ENCODE assay signal across 11 cellular contexts in the genomic region with DNA sequence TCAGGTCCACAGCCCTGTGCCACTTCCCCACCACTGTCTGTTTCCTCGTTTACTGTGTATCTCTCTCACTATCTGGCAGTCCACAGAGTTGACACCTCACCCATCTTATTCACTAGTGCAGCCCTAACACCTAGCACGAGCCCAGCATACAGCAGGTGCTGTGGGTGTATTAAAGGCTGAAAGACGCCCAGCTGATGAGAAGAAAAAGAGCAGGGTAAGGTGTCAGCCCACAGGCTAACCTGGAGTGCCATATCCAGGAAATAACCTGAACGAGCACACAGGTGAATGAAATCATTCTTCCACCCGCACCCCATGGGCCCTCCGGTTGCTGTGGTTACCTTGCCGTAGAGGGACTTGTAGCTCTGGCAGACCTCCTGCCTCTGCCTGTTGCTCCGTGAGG. TPM values are rescaled to one million over a fixed set of nuclear protein-coding genes. Genes with fewer than 3 reads are reported as not detected.
DNase-seq lines count a peak whose midpoint lies in the region; ATAC-seq and TF ChIP-seq lines count a peak whose summit lies in the region.
"Had no signal": no experiment of that assay in that cellular context is flagged by ENCODE, and none has a peak within 500 bp of the region (broad histone marks: within the 10 kb centered on the region; RNA-seq: fewer than 3 reads in every experiment).

No MANE protein-coding gene starts in this region.

- H3K9me3 Mint-ChIP-seq in CD8-positive, alpha-beta T cell = no peaks in the 10 kb centered on the region
- H3K9me3 Mint-ChIP-seq in activated CD4-positive, alpha-beta memory T cell treated with anti-CD3 and anti-CD28 coated beads, Interleukin-2, amount 10 ng/mL, durations not matched to agents 7 days and 5 days = no peaks in the 10 kb centered on the region
- no peaks in the 10 kb centered on the region for H3K9me3 Mint-ChIP-seq in naive thymus-derived CD4-positive, alpha-beta T cell
- H3K9me3 Mint-ChIP-seq: activated T-cell treated with anti-CD3 and anti-CD28 coated beads, Interleukin-2, amount 50 U/mL, for 4 hours had no signal

- no peaks in the 10 kb centered on the region for H3K27me3 ChIP-seq in CD8-positive, alpha-beta T cell (ENCODE audit: insufficient read depth, low read length)
- no peaks in the 10 kb centered on the region for H3K27me3 ChIP-seq in naive thymus-derived CD4-positive, alpha-beta T cell (ENCODE audit: control insufficient read depth in 2 of 2, insufficient read depth in 2 of 2, low read length in 2 of 2)

- no peak for TF ChIP-seq CTCF in CD8-positive, alpha-beta T cell (IDR thresholded peaks at IDR 0.05)

- DNase-seq in CD8-positive, alpha-beta T cell = peak in 3 of 7 experiments; percentile 32 to 78 (median 44)
- DNase-seq in NCI-H146 treated with DMSO at 0.1 percent for 48 hours (lab: John Stamatoyannopoulos, UW; ENCODE audit: unreplicated experiment) (peak; percentile 77), NCI-H526 (lab: John Stamatoyannopoulos, UW) (no peak), SKM-1 treated with dmso at 0.1 percent for 144 hours (lab: John Stamatoyannopoulos, UW; ENCODE audit: unreplicated experiment) (no peak), NCI-H2227 (lab: John Stamatoyannopoulos, UW; ENCODE audit: unreplicated experiment) (no peak)
- no peak for DNase-seq in activated CD4-positive, alpha-beta memory T cell treated with anti-CD3 and anti-CD28 coated beads, Interleukin-2, amount 10 ng/mL, durations not matched to agents 7 days and 5 days
- peak in 2 of 9 donors; percentile 27 to 57 for DNase-seq in naive thymus-derived CD4-positive, alpha-beta T cell
- DNase-seq: activated T-cell treated with anti-CD3 and anti-CD28 coated beads, Interleukin-2, amount 50 U/mL, for 4 hours; NCI-H524 treated with DMSO at 0.1 percent for 48 hours; SIG-M5 had no signal

- peaks cover 79% of the 10 kb centered on the region for H3K4me1 Mint-ChIP-seq in CD8-positive, alpha-beta T cell (ENCODE audit: low read depth)
- H3K4me1 Mint-ChIP-seq in activated CD4-positive, alpha-beta memory T cell treated with anti-CD3 and anti-CD28 coated beads, Interleukin-2, amount 10 ng/mL, durations not matched to agents 7 days and 5 days = peaks cover 72% of the 10 kb centered on the region
- H3K4me1 Mint-ChIP-seq in naive thymus-derived CD4-positive, alpha-beta T cell = peaks cover 70 to 100% (median 92%) of the 10 kb centered on the region in 7 donors

- no peak overlapping the region for H3K4me3 ChIP-seq in CD8-positive, alpha-beta T cell (ENCODE audit: low read depth, low read length)
- H3K4me3 ChIP-seq in naive thymus-derived CD4-positive, alpha-beta T cell (ENCODE audit: low read length) = peak overlapping the region; percentile 17

- CTCF ChIA-PET in CD8-positive, alpha-beta T cell (lab: Charles Lee) = interaction anchor here (0.8 to 50.0 kb wide), 6 partner anchors 10 to 91 kb away, joined by 3 to 1723 read pairs (median 4); a partner anchor contains a TSS
- CTCF ChIA-PET in activated CD4-positive, alpha-beta memory T cell treated with anti-CD3 and anti-CD28 coated beads, Interleukin-2, amount 10 ng/mL, durations not matched to agents 7 days and 5 days (lab: Charles Lee) = interaction anchor here (2.1 kb wide), 1 partner anchor 10 kb away, joined by 6 read pairs; no protein-coding TSS in a partner anchor
- CTCF ChIA-PET in naive thymus-derived CD4-positive, alpha-beta T cell (lab: Charles Lee) = interaction anchor here (0.8 to 1.9 kb wide), 5 partner anchors 10 to 26 kb away, joined by 3 to 7 read pairs (median 4); no protein-coding TSS in a partner anchor

- ATAC-seq in CD8-positive, alpha-beta T cell = peak; percentile 79
- peak; percentile 79 for ATAC-seq in naive thymus-derived CD4-positive, alpha-beta T cell

- peak overlapping the region; percentile 13 for H3K4me3 Mint-ChIP-seq in CD8-positive, alpha-beta T cell
- no peak overlapping the region for H3K4me3 Mint-ChIP-seq in activated CD4-positive, alpha-beta memory T cell treated with anti-CD3 and anti-CD28 coated beads, Interleukin-2, amount 10 ng/mL, durations not matched to agents 7 days and 5 days
- peak overlapping the region in 9 of 10 donors; percentile 24 to 96 (median 68) for H3K4me3 Mint-ChIP-seq in naive thymus-derived CD4-positive, alpha-beta T cell
- H3K4me3 Mint-ChIP-seq: activated T-cell treated with anti-CD3 and anti-CD28 coated beads, Interleukin-2, amount 50 U/mL, for 4 hours had no signal

- H3K27ac Mint-ChIP-seq in CD8-positive, alpha-beta T cell = peak overlapping the region; percentile 88
- peak overlapping the region; percentile 31 for H3K27ac Mint-ChIP-seq in activated CD4-positive, alpha-beta memory T cell treated with anti-CD3 and anti-CD28 coated beads, Interleukin-2, amount 10 ng/mL, durations not matched to agents 7 days and 5 days
- H3K27ac Mint-ChIP-seq in naive thymus-derived CD4-positive, alpha-beta T cell = peak overlapping the region; percentile 36 to 99 (median 89)

- H3K4me1 ChIP-seq in CD8-positive, alpha-beta T cell (ENCODE audit: insufficient read depth, low read length) = peaks cover 74% of the 10 kb centered on the region
- H3K4me1 ChIP-seq in naive thymus-derived CD4-positive, alpha-beta T cell (ENCODE audit: control insufficient read depth in 2 of 2, insufficient read depth in 2 of 2, low read length in 2 of 2) = peaks cover 60 to 62% of the 10 kb centered on the region in 2 donors

- H3K36me3 ChIP-seq in CD8-positive, alpha-beta T cell (ENCODE audit: insufficient read depth, low read length) = peaks cover 56% of the 10 kb centered on the region
- H3K36me3 ChIP-seq in naive thymus-derived CD4-positive, alpha-beta T cell (ENCODE audit: control insufficient read depth in 2 of 3, insufficient read depth in 3 of 3, low read length in 3 of 3) = peaks cover 36 to 62% (median 43%) of the 10 kb centered on the region in 3 experiments

- intact Hi-C loops in CD8-positive, alpha-beta T cell (cut with DNase I, micrococcal nuclease) = loop anchor here in 1 of 2 experiments (1.0 kb wide), 1 partner anchor 11 kb away; no protein-coding TSS in a partner anchor
- intact Hi-C loops in naive thymus-derived CD4-positive, alpha-beta T cell (cut with micrococcal nuclease) = no loop called here

- POLR2A ChIA-PET in CD8-positive, alpha-beta T cell (lab: Charles Lee) = interaction anchor here (1.0 to 3.2 kb wide), 4 partner anchors 13 to 62 kb away, joined by 3 to 15 read pairs (median 3); no protein-coding TSS in a partner anchor
- POLR2A ChIA-PET in activated CD4-positive, alpha-beta memory T cell treated with anti-CD3 and anti-CD28 coated beads, Interleukin-2, amount 10 ng/mL, durations not matched to agents 7 days and 5 days (lab: Charles Lee) = interaction anchor here (1.0 to 1.7 kb wide), 4 partner anchors 8 to 57 kb away, joined by 3 to 7 read pairs (median 4); no protein-coding TSS in a partner anchor
- POLR2A ChIA-PET in naive thymus-derived CD4-positive, alpha-beta T cell (lab: Charles Lee) = interaction anchor here (31.2 to 33.3 kb wide), 2 partner anchors 3 to 16 kb away, joined by 760 read pairs; a partner anchor contains a TSS

- peaks cover 88% of the 10 kb centered on the region for H3K36me3 Mint-ChIP-seq in CD8-positive, alpha-beta T cell
- H3K36me3 Mint-ChIP-seq in activated CD4-positive, alpha-beta memory T cell treated with anti-CD3 and anti-CD28 coated beads, Interleukin-2, amount 10 ng/mL, durations not matched to agents 7 days and 5 days (ENCODE audit: low read depth) = peaks cover 86% of the 10 kb centered on the region
- H3K36me3 Mint-ChIP-seq in naive thymus-derived CD4-positive, alpha-beta T cell = peaks cover 30 to 69% (median 57%) of the 10 kb centered on the region in 5 donors

- H3K27ac ChIP-seq in CD8-positive, alpha-beta T cell (ENCODE audit: low read depth, low read length) = peak overlapping the region; percentile 22
- peak overlapping the region; percentile 68 for H3K27ac ChIP-seq in naive thymus-derived CD4-positive, alpha-beta T cell (ENCODE audit: low read depth, low read length)
- H3K27ac ChIP-seq: C4-2B had no signal

- H3K9me3 ChIP-seq in CD8-positive, alpha-beta T cell (ENCODE audit: low read length) = no peaks in the 10 kb centered on the region
- no peaks in the 10 kb centered on the region for H3K9me3 ChIP-seq in naive thymus-derived CD4-positive, alpha-beta T cell (ENCODE audit: control insufficient read depth in 2 of 3, low read length in 3 of 3)

- no peaks in the 10 kb centered on the region for H3K27me3 Mint-ChIP-seq in CD8-positive, alpha-beta T cell (ENCODE audit: low read depth)
- no peaks in the 10 kb centered on the region for H3K27me3 Mint-ChIP-seq in activated CD4-positive, alpha-beta memory T cell treated with anti-CD3 and anti-CD28 coated beads, Interleukin-2, amount 10 ng/mL, durations not matched to agents 7 days and 5 days
- H3K27me3 Mint-ChIP-seq in naive thymus-derived CD4-positive, alpha-beta T cell = no peaks in the 10 kb centered on the region

RNA-seq across cellular contexts. Expression of a gene that starts 18.6 kb away (rescaled TPM):
- total RNA-seq in CD8-positive, alpha-beta T cell = 10 to 100 TPM; 83.5 to 89.4 TPM
- total RNA-seq in activated CD4-positive, alpha-beta memory T cell treated with anti-CD3 and anti-CD28 coated beads, Interleukin-2, amount 10 ng/mL, durations not matched to agents 7 days and 5 days = 100 to 1,000 TPM; 603 to 606 TPM
- 100 to 1,000 TPM; 212 to 512 (median 272) TPM for total RNA-seq in naive thymus-derived CD4-positive, alpha-beta T cell
- polyA plus RNA-seq in naive thymus-derived CD4-positive, alpha-beta T cell = 100 to 1,000 TPM; 272 to 295 TPM

RNA-seq across cellular contexts. Expression of a gene that starts 58.2 kb away (rescaled TPM):
- 100 to 1,000 TPM; 133 to 134 TPM for total RNA-seq in CD8-positive, alpha-beta T cell
- total RNA-seq in activated CD4-positive, alpha-beta memory T cell treated with anti-CD3 and anti-CD28 coated beads, Interleukin-2, amount 10 ng/mL, durations not matched to agents 7 days and 5 days = 100 to 1,000 TPM; 188 to 201 TPM
- total RNA-seq in naive thymus-derived CD4-positive, alpha-beta T cell = 100 to 1,000 TPM; 124 to 234 (median 131) TPM
- polyA plus RNA-seq in naive thymus-derived CD4-positive, alpha-beta T cell = 10 to 100 TPM; 28.9 to 45.2 TPM

Comparison
In these comparisons a context has a peak if more than half of its experiments do, and no peak if none do; other contexts are left out.
1. H3K27ac Mint-ChIP-seq: peak in every context shown above with its lines; median percentile 89 in naive thymus-derived CD4-positive, alpha-beta T cell; 88 in CD8-positive, alpha-beta T cell; 31 in activated CD4-positive, alpha-beta memory T cell treated with anti-CD3 and anti-CD28 coated beads, Interleukin-2, amount 10 ng/mL, durations not matched to agents 7 days and 5 days.